Comparison of ENCODE assay signal across 8 cellular contexts in genomic region chr18:2223859-2224258, GRCh38.
DNase-seq lines count a peak whose midpoint lies in the region; ATAC-seq and TF ChIP-seq lines count a peak whose summit lies in the region.

No MANE protein-coding gene starts in this region.

- H3K9me3 ChIP-seq in breast epithelium (no peaks in the 10 kb centered on the region), suprapubic skin (no peaks in the 10 kb centered on the region)

- no peak for TF ChIP-seq POLR2A in breast epithelium (IDR thresholded peaks at IDR 0.05)
- TF ChIP-seq POLR2A in suprapubic skin (IDR thresholded peaks at IDR 0.05): no peak

- no peak for TF ChIP-seq CTCF in breast epithelium (IDR thresholded peaks at IDR 0.05)
- TF ChIP-seq CTCF in suprapubic skin (IDR thresholded peaks at IDR 0.05): no peak

- TF ChIP-seq EP300 in suprapubic skin (IDR thresholded peaks at IDR 0.05): no peak

- no peaks in the 10 kb centered on the region for H3K27me3 ChIP-seq in breast epithelium
- no peaks in the 10 kb centered on the region for H3K27me3 ChIP-seq in suprapubic skin

- H3K36me3 ChIP-seq in breast epithelium (no peaks in the 10 kb centered on the region), suprapubic skin (no peaks in the 10 kb centered on the region)

- intact Hi-C loops in breast epithelium (cut with DNase I; ENCODE audit: low total_unique reads): no loop called here

- DNase-seq in EH (ENCODE audit: low read depth) (peak; percentile 52), NCI-H2081 (lab: John Stamatoyannopoulos, UW) (peak; percentile 36 to 50), breast epithelium (ENCODE audit: low spot score in 2 of 2) (no peak), lung microvascular endothelial cell (ENCODE audit: low read depth in 2 of 2) (peak; percentile 8 to 72), cerebellum (ENCODE audit: low spot score) (no peak), suprapubic skin (ENCODE audit: low spot score in 2 of 2) (no peak), NCI-H2227 treated with DMSO at 0.1 percent for 48 hours (lab: John Stamatoyannopoulos, UW) (no peak)

- 24% methylated on average over 2 of the region's 2 CpGs for whole genome bisulfite sequencing in suprapubic skin

- no peak overlapping the region for H3K27ac ChIP-seq in breast epithelium
- H3K27ac ChIP-seq in suprapubic skin: no peak overlapping the region

- ATAC-seq in GM21360 (IDR thresholded peaks at IDR 0.05; ENCODE audit: unreplicated experiment): no peak

- H3K4me1 ChIP-seq in breast epithelium (no peaks in the 10 kb centered on the region), suprapubic skin (no peaks in the 10 kb centered on the region)

- peak overlapping the region in 2 of 3 donors; percentile 2 to 28 for H3K4me3 ChIP-seq in breast epithelium
- no peak overlapping the region for H3K4me3 ChIP-seq in suprapubic skin

Comparison
In these comparisons a context has a peak if more than half of its experiments do, and no peak if none do; other contexts are left out.
1. DNase-seq: peak in EH (single experiment), NCI-H2081 (2 of 2) and lung microvascular endothelial cell (2 of 2); none in breast epithelium (0 of 2), cerebellum (single experiment), suprapubic skin (0 of 2) and NCI-H2227 treated with DMSO at 0.1 percent for 48 hours (single experiment).